In genomic region chr15:57328479-57329250, GRCh38 we compare ENCODE assay signal across 1 cellular context.
TF ChIP-seq lines count a peak whose summit lies in the region.

No MANE protein-coding gene starts in this region.

TF ChIP-seq in K562, 482 proteins besides CTCF, POLR2A, EP300 and RAD21 (continued from another document):
- no peak for TF ChIP-seq BCOR (IDR thresholded peaks at IDR 0.05)
- TF ChIP-seq NRF1 (conservative IDR thresholded peaks at IDR 0.05 in 1 of 2, IDR thresholded peaks at IDR 0.05 in 1 of 2): peak in 1 of 2 experiments; percentile 48; a peak in 3 of 4 replicates
- no peak for TF ChIP-seq SETDB1 (IDR thresholded peaks at IDR 0.05; ENCODE audit: low read length)
- 0 out of 2 replicates have a peak, but pooled peaks have one; percentile 18 for TF ChIP-seq BACH1 (tag; IDR thresholded peaks at IDR 0.05)
- TF ChIP-seq ZNF395 (CRISPR knock-in tag; IDR thresholded peaks at IDR 0.05): no peak
- no peak for TF ChIP-seq ETS2 (tag; IDR thresholded peaks at IDR 0.05; ENCODE audit: borderline replicate concordance, poor library complexity, severe bottlenecking)
- TF ChIP-seq RFX5 (IDR thresholded peaks at IDR 0.05; ENCODE audit: low read depth, low read length): no peak
- no peak for TF ChIP-seq NR2C1 (IDR thresholded peaks at IDR 0.05)
- no peak for TF ChIP-seq NR2C1 (tag; IDR thresholded peaks at IDR 0.05)
- peak; percentile 80 for TF ChIP-seq MEIS2 (IDR thresholded peaks at IDR 0.05; ENCODE audit: partially characterized antibody)
- no peak for TF ChIP-seq SMAD4 (CRISPR knock-in tag; conservative IDR thresholded peaks at IDR 0.05)
- no peak for TF ChIP-seq FOXP4 (CRISPR knock-in tag; IDR thresholded peaks at IDR 0.05; ENCODE audit: borderline replicate concordance)
- no peak for TF ChIP-seq THAP12 (CRISPR knock-in tag; IDR thresholded peaks at IDR 0.05)
- TF ChIP-seq GTF2B (IDR thresholded peaks at IDR 0.05; ENCODE audit: extremely low read depth, insufficient read length): no peak
- no peak for TF ChIP-seq MED1 (CRISPR knock-in tag; IDR thresholded peaks at IDR 0.05; ENCODE audit: borderline replicate concordance)
- TF ChIP-seq E2F3 (CRISPR knock-in tag; IDR thresholded peaks at IDR 0.05): no peak
- TF ChIP-seq CHAMP1 (IDR thresholded peaks at IDR 0.05): 0 out of 2 replicates have a peak, but pooled peaks have one; percentile 12
- TF ChIP-seq ZNF311 (CRISPR knock-in tag; IDR thresholded peaks at IDR 0.05): no peak
- peak; percentile 62 for TF ChIP-seq CBFA2T3 (IDR thresholded peaks at IDR 0.05)
- no peak for TF ChIP-seq ZNF740 (CRISPR knock-in tag; IDR thresholded peaks at IDR 0.05)
- TF ChIP-seq ZNF740 (tag; IDR thresholded peaks at IDR 0.05): no peak
TF ChIP-seq in K562: peak in this region for 30.
